ENCODE assay signal across 22 cellular contexts in the genomic region with DNA sequence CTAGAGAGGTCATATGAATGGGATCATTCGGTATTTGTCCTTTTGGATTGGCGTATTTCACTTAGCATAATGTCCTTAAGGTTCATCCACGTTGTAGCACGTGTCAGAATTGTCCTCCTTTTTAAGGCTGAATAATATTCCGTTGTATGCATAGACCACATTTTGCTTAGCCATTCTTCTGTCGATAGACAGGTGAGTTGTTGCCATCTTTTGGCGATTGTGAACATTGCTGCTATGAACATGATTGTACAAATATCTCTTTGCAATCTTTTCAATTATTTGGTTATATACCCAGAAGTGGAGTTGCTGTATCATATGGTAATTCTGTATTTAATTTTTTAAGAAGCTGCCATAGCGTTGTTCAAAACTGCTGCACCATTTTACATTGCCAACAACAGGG. TPM values are rescaled to one million over a fixed set of nuclear protein-coding genes. Genes with fewer than 3 reads are reported as not detected.
A peak's percentile ranks its signal among the peaks of the same experiment; 100 is the strongest.
DNase-seq lines count a peak whose midpoint lies in the region; ATAC-seq, FAIRE-seq and TF ChIP-seq lines count a peak whose summit lies in the region.
"Had no signal": no experiment of that assay in that cellular context is flagged by ENCODE, and none has a peak within 500 bp of the region (broad histone marks: within the 10 kb centered on the region; RNA-seq: fewer than 3 reads in every experiment).

No MANE protein-coding gene starts in this region.

- H3K9me3 ChIP-seq in A549, result peaks cover 10% of the 10 kb centered on the region
- no peaks in the 10 kb centered on the region for H3K9me3 ChIP-seq in OCI-LY3 (ENCODE audit: insufficient read depth, low read length)
- H3K9me3 ChIP-seq: mucosa of descending colon, prostate gland had no signal

- no peaks in the 10 kb centered on the region for H3K9me2 ChIP-seq in GM23338 (ENCODE audit: insufficient read depth)

- POLR2A ChIA-PET in A549 (lab: Yijun Ruan, JAX), result no interaction called here
- POLR2A ChIA-PET in naive thymus-derived CD8-positive, alpha-beta T cell (lab: Charles Lee), result no interaction called here

- no peak for TF ChIP-seq POLR2A in A549 (IDR thresholded peaks at IDR 0.05; ENCODE audit: low read length)

- H3K4me1 Mint-ChIP-seq in GM23338, result no peaks in the 10 kb centered on the region; the same call in 2 of the 3 replicates
- H3K4me1 Mint-ChIP-seq in naive thymus-derived CD8-positive, alpha-beta T cell, result no peaks in the 10 kb centered on the region

- H3K27me3 ChIP-seq in GM23338 (ENCODE audit: insufficient read depth) (no peaks in the 10 kb centered on the region), OCI-LY3 (ENCODE audit: low read depth, low read length) (peaks cover 28% of the 10 kb centered on the region; the same call in 1 of the 2 replicates)
- H3K27me3 ChIP-seq: heart right ventricle had no signal

- peak; percentile 42 to 58; a peak in 4 of 5 replicates for TF ChIP-seq RAD21 in A549 (conservative IDR thresholded peaks at IDR 0.05 in 1 of 2, IDR thresholded peaks at IDR 0.05 in 1 of 2)

- no peaks in the 10 kb centered on the region for H3F3A ChIP-seq in GM23338 (replicated peaks; ENCODE audit: low read depth)

- H3K9me3 Mint-ChIP-seq in GM23338, result peaks cover 10% of the 10 kb centered on the region; the same call in 2 of the 3 replicates
- H3K9me3 Mint-ChIP-seq in naive thymus-derived CD8-positive, alpha-beta T cell, result peaks cover 0 to 12% (median 0%) of the 10 kb centered on the region in 9 donors

- FAIRE-seq in A549 (lab: Jason Lieb, UNC), result peak; percentile 28
- FAIRE-seq: GM12891 had no signal

- ATAC-seq in A549 (no peak), GM23338 (no peak), GM21526 (IDR thresholded peaks at IDR 0.05; ENCODE audit: low FRiP score, unreplicated experiment) (no peak)
- ATAC-seq in naive thymus-derived CD8-positive, alpha-beta T cell, result no peak
- ATAC-seq: heart right ventricle, mucosa of descending colon had no signal

- 42% methylated on average over 8 of the region's 8 CpGs for WGBS in A549 (ENCODE audit: missing lambda C conversion rate)

- H3K4me3 ChIP-seq in A549 (no peak overlapping the region), GM23338 (no peak overlapping the region), OCI-LY3 (ENCODE audit: low read length) (no peak overlapping the region), choroid plexus epithelial cell (ENCODE audit: low read depth, low read length) (no peak overlapping the region)
- H3K4me3 ChIP-seq: heart right ventricle, mucosa of descending colon, prostate gland had no signal

- TF ChIP-seq EP300 in A549 (IDR thresholded peaks at IDR 0.05), result no peak

- H3K27ac Mint-ChIP-seq in GM23338, result no peak overlapping the region
- no peak overlapping the region for H3K27ac Mint-ChIP-seq in naive thymus-derived CD8-positive, alpha-beta T cell
- H3K27ac Mint-ChIP-seq: CD4-positive, CD25-positive, alpha-beta regulatory T cell had no signal

- no peaks in the 10 kb centered on the region for H3K36me3 ChIP-seq in GM23338 (ENCODE audit: insufficient read depth)
- no peaks in the 10 kb centered on the region for H3K36me3 ChIP-seq in OCI-LY3 (replicated peaks; ENCODE audit: low read depth, low read length)
- H3K36me3 ChIP-seq: heart right ventricle, prostate gland had no signal

- H3K27ac ChIP-seq in A549 (no peak overlapping the region), GM23338 (ENCODE audit: low read depth) (no peak overlapping the region), OCI-LY3 (ENCODE audit: low read length) (no peak overlapping the region)
- H3K27ac ChIP-seq: heart right ventricle, prostate gland had no signal

- H4K20me1 ChIP-seq in GM23338 (replicated peaks; ENCODE audit: insufficient read depth), result no peaks in the 10 kb centered on the region
- H4K20me1 ChIP-seq in OCI-LY3 (ENCODE audit: insufficient read depth, low read length), result no peaks in the 10 kb centered on the region

- H3K79me2 ChIP-seq in GM23338 (replicated peaks; ENCODE audit: insufficient read depth) (no peaks in the 10 kb centered on the region), OCI-LY3 (ENCODE audit: low read length) (no peaks in the 10 kb centered on the region)

- no peaks in the 10 kb centered on the region for H3K4me1 ChIP-seq in A549
- H3K4me1 ChIP-seq in GM23338 (ENCODE audit: insufficient read depth), result no peaks in the 10 kb centered on the region
- no peaks in the 10 kb centered on the region for H3K4me1 ChIP-seq in OCI-LY3 (ENCODE audit: low read length)
- H3K4me1 ChIP-seq: heart right ventricle, prostate gland had no signal

- H2AFZ ChIP-seq in GM23338, result no peak overlapping the region
- H2AFZ ChIP-seq in OCI-LY3 (ENCODE audit: low read depth, low read length), result no peak overlapping the region

- no peak overlapping the region for H3K9ac ChIP-seq in OCI-LY3 (ENCODE audit: low read length)

- no peaks in the 10 kb centered on the region for H3K27me3 Mint-ChIP-seq in GM23338 (ENCODE audit: insufficient read depth, low read depth, poor library complexity)
- peaks cover 2 to 16% (median 9%) of the 10 kb centered on the region in 5 donors for H3K27me3 Mint-ChIP-seq in naive thymus-derived CD8-positive, alpha-beta T cell

- DNase-seq in A549 (ENCODE audit: low read depth in 1 of 2, low spot score in 1 of 2) (peak in 1 of 2 experiments; percentile 36), GM23338 (ENCODE audit: low spot score) (no peak), choroid plexus epithelial cell (ENCODE audit: low read depth) (no peak), medulla oblongata (ENCODE audit: extremely low spot score) (no peak), mucosa of gallbladder (ENCODE audit: low spot score) (no peak)
- no peak for DNase-seq in naive thymus-derived CD8-positive, alpha-beta T cell
- DNase-seq: activated CD4-positive, alpha-beta T cell treated with anti-CD3 and anti-CD28 coated beads for 1 hour; activated naive CD4-positive, alpha-beta T cell treated with Interleukin-2 at 50 U/mL for 16 hours; activated T-cell treated with anti-CD3 and anti-CD28 coated beads, Interleukin-2, amount 50 U/mL, for 48 hours; CD4-positive, CD25-positive, alpha-beta regulatory T cell; DMS153; heart right ventricle; mucosa of descending colon; NCI-H1105 treated with DMSO at 0.1 percent for 48 hours; substantia nigra had no signal

- peaks cover 3% of the 10 kb centered on the region; the same call in 1 of the 3 replicates for H3K36me3 Mint-ChIP-seq in GM23338 (ENCODE audit: low read depth)
- peaks cover 0 to 4% (median 0%) of the 10 kb centered on the region in 3 donors for H3K36me3 Mint-ChIP-seq in naive thymus-derived CD8-positive, alpha-beta T cell
- H3K36me3 Mint-ChIP-seq: CD4-positive, CD25-positive, alpha-beta regulatory T cell had no signal

- CTCF ChIA-PET in A549 (lab: Yijun Ruan, JAX), result interaction anchor here (0.8 to 1.2 kb wide), 3 partner anchors 22 to 360 kb away, joined by 3 to 4 read pairs (median 3); no protein-coding TSS in a partner anchor

- TF ChIP-seq CTCF in A549 (IDR thresholded peaks at IDR 0.05) (peak; percentile 30; the same call in 2 of the 3 replicates), GM23338 (conservative IDR thresholded peaks at IDR 0.05; ENCODE audit: low read depth in 2 of 2) (peak; percentile 32 to 42; a peak in 3 of 4 replicates), OCI-LY3 (IDR thresholded peaks at IDR 0.05; ENCODE audit: low read depth, low read length) (0 out of 2 replicates have a peak, but pooled peaks have one; percentile 16), choroid plexus epithelial cell (conservative IDR thresholded peaks at IDR 0.05; ENCODE audit: low read depth, low read length) (peak; percentile 16)

- no peak overlapping the region for H3K4me3 Mint-ChIP-seq in GM23338
- no peak overlapping the region for H3K4me3 Mint-ChIP-seq in naive thymus-derived CD8-positive, alpha-beta T cell
- H3K4me3 Mint-ChIP-seq: CD4-positive, CD25-positive, alpha-beta regulatory T cell had no signal

- H3K4me2 ChIP-seq in A549, result no peak overlapping the region
- H3K4me2 ChIP-seq in GM23338, result no peak overlapping the region
- H3K4me2 ChIP-seq in OCI-LY3 (ENCODE audit: low read length), result no peak overlapping the region

TF ChIP-seq in A549, 52 proteins besides CTCF, POLR2A, EP300 and RAD21 (continues in another document):
- TF ChIP-seq RFX5 (IDR thresholded peaks at IDR 0.05) (no peak), MAFK (IDR thresholded peaks at IDR 0.05; ENCODE audit: partially characterized antibody) (no peak), SMC3 (IDR thresholded peaks at IDR 0.05) (no peak), MYC (IDR thresholded peaks at IDR 0.05; ENCODE audit: borderline replicate concordance, low read length) (no peak), MAZ (IDR thresholded peaks at IDR 0.05; ENCODE audit: borderline replicate concordance, low read depth, low read length) (no peak), CHD4 (IDR thresholded peaks at IDR 0.05; ENCODE audit: borderline replicate concordance) (no peak)

TF ChIP-seq in GM23338, 12 proteins besides CTCF, POLR2A, EP300 and RAD21 (continues in another document):
- no peak for TF ChIP-seq EZH2 (IDR thresholded peaks at IDR 0.05; ENCODE audit: low read depth, unreplicated experiment)

RNA-seq across cellular contexts. Expression of a gene that starts 52.4 kb away (rescaled TPM):
- polyA plus RNA-seq in A549 (2011; rRNA removed) (0.09 TPM in 1 of 2 replicates, not detected in the other), A549 (2017; fragmentation: RNase III; extraction: RNeasy Plus Mini Kit Qiagen cat#74134 plus additional on column Dnase treatment) (0.07 to 0.23 TPM in 2 of 3 replicates, not detected in the other), GM23338 (2016; fragmentation: Nextera tagmentation; extraction: Ambion mirVana) (not detected in 2 replicates)
- polyA plus RNA-seq in A549 (2012; cell fraction: cytosol; rRNA removed), result not detected in 2 replicates
- not detected in 2 replicates for polyA plus RNA-seq in A549 (2012; cell fraction: nucleus; rRNA removed)
- polyA minus RNA-seq in A549 (2011; rRNA and poly(A)+ RNA removed), result 0.17 and 0.24 TPM in 2 replicates
- not detected in 2 replicates for total RNA-seq in GM23338 (2014; rRNA removed; shearing (Covaris generic))
- under 1 TPM; 0.36 to 0.60 TPM for total RNA-seq in naive thymus-derived CD8-positive, alpha-beta T cell
- polyA plus RNA-seq in naive thymus-derived CD8-positive, alpha-beta T cell, result not detected
- not detected for total RNA-seq in mucosa of gallbladder
- total RNA-seq: CD4-positive, CD25-positive, alpha-beta regulatory T cell; LHCN-M2; NCI-H460; urinary bladder had no signal
- polyA plus RNA-seq: CD4-positive, CD25-positive, alpha-beta regulatory T cell; urinary bladder had no signal
